In the genomic region with DNA sequence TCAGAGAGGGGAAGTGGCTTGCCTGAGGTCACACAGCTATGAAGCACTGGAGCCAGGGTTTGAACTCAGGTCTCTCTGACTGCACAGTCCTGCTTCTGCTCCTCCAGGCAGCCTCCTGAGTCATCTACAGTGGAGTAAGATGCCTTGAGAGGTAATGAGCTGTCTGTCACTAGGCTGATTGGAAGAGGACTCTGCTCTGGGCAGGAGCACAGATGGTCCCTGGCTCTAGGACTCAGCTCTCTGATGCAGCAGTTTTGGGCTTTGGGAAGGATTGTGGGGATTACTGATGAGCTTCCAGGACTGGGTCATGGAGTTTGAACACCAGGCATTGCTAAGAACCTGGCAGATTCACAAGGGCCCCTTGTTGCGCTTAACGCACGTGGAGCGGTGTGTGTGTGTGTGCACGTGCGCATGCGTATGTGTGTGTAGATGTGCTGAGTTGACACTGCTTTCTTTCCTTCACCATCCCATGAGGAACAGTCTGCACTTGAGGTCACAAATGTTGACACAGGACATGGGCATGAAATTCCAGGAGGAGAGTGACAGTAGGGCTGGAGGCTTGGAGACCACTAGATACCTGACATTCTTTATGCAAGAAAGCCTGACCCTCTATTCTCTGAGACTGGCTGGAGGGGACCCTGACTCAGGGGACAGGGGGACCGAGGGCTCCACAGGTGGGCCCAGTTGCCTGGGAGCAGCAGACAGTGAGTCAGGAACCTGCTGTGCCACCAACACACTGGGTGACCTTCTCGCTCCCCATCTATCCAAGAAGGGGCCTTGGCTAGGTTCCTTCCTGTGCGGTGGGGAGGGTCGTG, we compare ENCODE assay signal across 16 cellular contexts.
DNase-seq lines count a peak whose midpoint lies in the region; ATAC-seq, FAIRE-seq and TF ChIP-seq lines count a peak whose summit lies in the region.
"Had no signal": no experiment of that assay in that cellular context is flagged by ENCODE, and none has a peak within 500 bp of the region (broad histone marks: within the 10 kb centered on the region; RNA-seq: fewer than 3 reads in every experiment).

No MANE protein-coding gene starts in this region.

- H3K27ac ChIP-seq in endodermal cell (ENCODE audit: low read depth, low read length) = peak overlapping the region; percentile 4
- H3K27ac ChIP-seq in trophoblast cell (ENCODE audit: low read depth, low read length) = peak overlapping the region; percentile 73
- no peak overlapping the region for H3K27ac ChIP-seq in gastroesophageal sphincter
- H3K27ac ChIP-seq: lower lobe of right lung had no signal

- no peaks in the 10 kb centered on the region for H3K36me3 Mint-ChIP-seq in endodermal cell (ENCODE audit: low read depth)
- no peaks in the 10 kb centered on the region for H3K36me3 Mint-ChIP-seq in activated naive CD4-positive, alpha-beta T cell treated with anti-CD3 and anti-CD28 coated beads, Interleukin-2, amount 10 ng/mL, durations not matched to agents 7 days and 5 days

- no peak for TF ChIP-seq POLR2A in gastroesophageal sphincter (IDR thresholded peaks at IDR 0.05)

- no peaks in the 10 kb centered on the region for H3K79me2 ChIP-seq in trophoblast cell (ENCODE audit: control insufficient read depth, insufficient read depth, low read length, poor library complexity)

- H4K12ac ChIP-seq in trophoblast cell (ENCODE audit: low read depth, low read length) = no peak overlapping the region

- FAIRE-seq in GM19239 (lab: Jason Lieb, UNC) = no peak
- FAIRE-seq: D721Med, small intestine had no signal

- H3K9me3 ChIP-seq in endodermal cell (ENCODE audit: control insufficient read depth, low read length) (no peaks in the 10 kb centered on the region), trophoblast cell (ENCODE audit: insufficient read depth, low read depth, low read length) (peaks cover 2% of the 10 kb centered on the region), gastroesophageal sphincter (no peaks in the 10 kb centered on the region)
- H3K9me3 ChIP-seq: lower lobe of right lung had no signal

- H3K4me2 ChIP-seq in trophoblast cell (ENCODE audit: low read length) = no peak overlapping the region

- H4K8ac ChIP-seq in trophoblast cell (ENCODE audit: low read depth, low read length) = peak overlapping the region; percentile 18

- CTCF ChIA-PET in activated naive CD4-positive, alpha-beta T cell treated with anti-CD3 and anti-CD28 coated beads, Interleukin-2, amount 10 ng/mL, durations not matched to agents 7 days and 5 days (lab: Charles Lee) = interaction anchor here (0.6 to 1.7 kb wide), 5 partner anchors 21 to 42 kb away, joined by 3 to 6 read pairs (median 5); no protein-coding TSS in a partner anchor

- H3K23ac ChIP-seq in trophoblast cell (ENCODE audit: low read length) = no peak overlapping the region

- peaks cover 20% of the 10 kb centered on the region for H3K79me1 ChIP-seq in trophoblast cell (ENCODE audit: low read length)

- H3K27me3 Mint-ChIP-seq in endodermal cell (ENCODE audit: insufficient read depth) = no peaks in the 10 kb centered on the region
- H3K27me3 Mint-ChIP-seq in activated naive CD4-positive, alpha-beta T cell treated with anti-CD3 and anti-CD28 coated beads, Interleukin-2, amount 10 ng/mL, durations not matched to agents 7 days and 5 days = peaks cover 20% of the 10 kb centered on the region

- peak overlapping the region; percentile 88 for H3K27ac Mint-ChIP-seq in endodermal cell
- no peak overlapping the region for H3K27ac Mint-ChIP-seq in activated naive CD4-positive, alpha-beta T cell treated with anti-CD3 and anti-CD28 coated beads, Interleukin-2, amount 10 ng/mL, durations not matched to agents 7 days and 5 days

- H3K4me3 Mint-ChIP-seq in endodermal cell = no peak overlapping the region
- no peak overlapping the region for H3K4me3 Mint-ChIP-seq in activated naive CD4-positive, alpha-beta T cell treated with anti-CD3 and anti-CD28 coated beads, Interleukin-2, amount 10 ng/mL, durations not matched to agents 7 days and 5 days
- H3K4me3 Mint-ChIP-seq: activated T-cell treated with anti-CD3 and anti-CD28 coated beads, Interleukin-2, amount 50 U/mL, for 4 hours had no signal

- H3K4me3 ChIP-seq in endodermal cell (ENCODE audit: low read length) = no peak overlapping the region
- no peak overlapping the region for H3K4me3 ChIP-seq in trophoblast cell (ENCODE audit: low read depth, low read length)
- no peak overlapping the region for H3K4me3 ChIP-seq in gastroesophageal sphincter
- H3K4me3 ChIP-seq: lower lobe of right lung had no signal

- no peaks in the 10 kb centered on the region for H3K27me3 ChIP-seq in endodermal cell (ENCODE audit: control insufficient read depth, insufficient read depth, low read length, poor library complexity, severe bottlenecking)
- H3K27me3 ChIP-seq in trophoblast cell (ENCODE audit: insufficient read depth, low read length) = no peaks in the 10 kb centered on the region
- no peaks in the 10 kb centered on the region for H3K27me3 ChIP-seq in gastroesophageal sphincter

- H2AFZ ChIP-seq in trophoblast cell (ENCODE audit: insufficient read depth, low read length, poor library complexity) = peak overlapping the region; percentile 21

- peak overlapping the region; percentile 44 for H3K18ac ChIP-seq in trophoblast cell (ENCODE audit: low read length)

- H3K9me3 Mint-ChIP-seq in endodermal cell = no peaks in the 10 kb centered on the region
- H3K9me3 Mint-ChIP-seq in activated naive CD4-positive, alpha-beta T cell treated with anti-CD3 and anti-CD28 coated beads, Interleukin-2, amount 10 ng/mL, durations not matched to agents 7 days and 5 days = no peaks in the 10 kb centered on the region
- H3K9me3 Mint-ChIP-seq: activated T-cell treated with anti-CD3 and anti-CD28 coated beads, Interleukin-2, amount 50 U/mL, for 4 hours had no signal

- peak overlapping the region; percentile 11 for H2AK5ac ChIP-seq in trophoblast cell (ENCODE audit: low read length)

- peaks cover 26% of the 10 kb centered on the region for H3K4me1 ChIP-seq in endodermal cell (ENCODE audit: control insufficient read depth, insufficient read depth, low read length)
- H3K4me1 ChIP-seq in trophoblast cell (ENCODE audit: control insufficient read depth in 1 of 2, insufficient read depth in 2 of 2, low read length in 2 of 2) = peaks cover 22 to 29% of the 10 kb centered on the region in 2 experiments
- H3K4me1 ChIP-seq in gastroesophageal sphincter = peaks cover 0 to 11% (median 0%) of the 10 kb centered on the region in 3 donors

- DNase-seq in ELF-1 (ENCODE audit: low read depth, low spot score) (peak; percentile 63), NCI-H82 (lab: John Stamatoyannopoulos, UW) (peak; percentile 99), endodermal cell (peak; percentile 75), trophoblast cell (no peak), GM19239 (ENCODE audit: insufficient read length, low spot score) (no peak), ACHN (no peak)
- no peak for DNase-seq in activated naive CD4-positive, alpha-beta T cell treated with anti-CD3 and anti-CD28 coated beads, Interleukin-2, amount 10 ng/mL, durations not matched to agents 7 days and 5 days
- DNase-seq: activated T-cell treated with anti-CD3 and anti-CD28 coated beads, Interleukin-2, amount 50 U/mL, for 4 hours; H7; KG1; lower lobe of right lung; NCI-H1694 treated with DMSO at 0.1 percent for 48 hours; nucleus accumbens; small intestine had no signal

- TF ChIP-seq CTCF in endodermal cell (conservative IDR thresholded peaks at IDR 0.05) (no peak), gastroesophageal sphincter (IDR thresholded peaks at IDR 0.05) (no peak)

- peak overlapping the region; percentile 69 for H4K91ac ChIP-seq in trophoblast cell (ENCODE audit: low read depth, low read length)

- no peak for ATAC-seq in gastroesophageal sphincter
- ATAC-seq: lower lobe of right lung had no signal

- peak overlapping the region; percentile 9 for H3K4ac ChIP-seq in trophoblast cell (ENCODE audit: low read depth, low read length)

- H2BK12ac ChIP-seq in trophoblast cell (ENCODE audit: low read length) = peak overlapping the region; percentile 61

- peaks cover 43% of the 10 kb centered on the region for H3K4me1 Mint-ChIP-seq in endodermal cell
- H3K4me1 Mint-ChIP-seq in activated naive CD4-positive, alpha-beta T cell treated with anti-CD3 and anti-CD28 coated beads, Interleukin-2, amount 10 ng/mL, durations not matched to agents 7 days and 5 days = no peaks in the 10 kb centered on the region

- peak overlapping the region; percentile 24 for H3K14ac ChIP-seq in trophoblast cell (ENCODE audit: low read length)

- H3K36me3 ChIP-seq in endodermal cell (ENCODE audit: control insufficient read depth, insufficient read depth, low read length) (no peaks in the 10 kb centered on the region), trophoblast cell (ENCODE audit: control insufficient read depth in 1 of 2, insufficient read depth in 2 of 2, low read length in 2 of 2) (no peaks in the 10 kb centered on the region), gastroesophageal sphincter (no peaks in the 10 kb centered on the region)
- H3K36me3 ChIP-seq: lower lobe of right lung had no signal

- H3K9ac ChIP-seq in endodermal cell (ENCODE audit: extremely low read depth, low read length, poor library complexity, severe bottlenecking) (peak overlapping the region; percentile 47), trophoblast cell (ENCODE audit: low read length) (no peak overlapping the region)

- peak overlapping the region; percentile 74 for H2BK5ac ChIP-seq in trophoblast cell (ENCODE audit: low read depth, low read length, poor library complexity)

- WGBS in endodermal cell (ENCODE audit: insufficient coverage in 1 of 2, insufficient read length in 1 of 2), 2 experiments = 85% methylated on average over 9 to 11 of the region's 11 CpGs
- no CpG with 5 or more reads among the region's 11 CpGs for WGBS in trophoblast cell (ENCODE audit: extremely low coverage, insufficient coverage, insufficient read length)
- 96 to 100% methylated on average over 1 to 5 of the region's 11 CpGs for WGBS in gastroesophageal sphincter (ENCODE audit: low coverage in 1 of 2), 2 donors

- TF ChIP-seq EP300 in gastroesophageal sphincter (IDR thresholded peaks at IDR 0.05) = no peak

- peak overlapping the region; percentile 65 for H2BK120ac ChIP-seq in trophoblast cell (ENCODE audit: insufficient read depth, low read length, poor library complexity)

- in situ Hi-C loops in ACHN (cut with HindIII; ENCODE audit: low pct_ligation_motif_present, low pct_unique_long_range_greater_than_20kb, low sequenced_read_pairs) = no loop called here

Comparison
In these comparisons a context has a peak if more than half of its experiments do, and no peak if none do; other contexts are left out.
1. DNase-seq: peak in ELF-1 (single experiment), NCI-H82 (single experiment) and endodermal cell (single experiment); none in trophoblast cell (0 of 2), GM19239 (single experiment), ACHN (single experiment) and activated naive CD4-positive, alpha-beta T cell treated with anti-CD3 and anti-CD28 coated beads, Interleukin-2, amount 10 ng/mL, durations not matched to agents 7 days and 5 days (single experiment).
2. H3K27ac ChIP-seq: peak in endodermal cell (single experiment) and trophoblast cell (single experiment); none in gastroesophageal sphincter (0 of 4).